ENCODE assay signal across 1 cellular context in the genomic region with DNA sequence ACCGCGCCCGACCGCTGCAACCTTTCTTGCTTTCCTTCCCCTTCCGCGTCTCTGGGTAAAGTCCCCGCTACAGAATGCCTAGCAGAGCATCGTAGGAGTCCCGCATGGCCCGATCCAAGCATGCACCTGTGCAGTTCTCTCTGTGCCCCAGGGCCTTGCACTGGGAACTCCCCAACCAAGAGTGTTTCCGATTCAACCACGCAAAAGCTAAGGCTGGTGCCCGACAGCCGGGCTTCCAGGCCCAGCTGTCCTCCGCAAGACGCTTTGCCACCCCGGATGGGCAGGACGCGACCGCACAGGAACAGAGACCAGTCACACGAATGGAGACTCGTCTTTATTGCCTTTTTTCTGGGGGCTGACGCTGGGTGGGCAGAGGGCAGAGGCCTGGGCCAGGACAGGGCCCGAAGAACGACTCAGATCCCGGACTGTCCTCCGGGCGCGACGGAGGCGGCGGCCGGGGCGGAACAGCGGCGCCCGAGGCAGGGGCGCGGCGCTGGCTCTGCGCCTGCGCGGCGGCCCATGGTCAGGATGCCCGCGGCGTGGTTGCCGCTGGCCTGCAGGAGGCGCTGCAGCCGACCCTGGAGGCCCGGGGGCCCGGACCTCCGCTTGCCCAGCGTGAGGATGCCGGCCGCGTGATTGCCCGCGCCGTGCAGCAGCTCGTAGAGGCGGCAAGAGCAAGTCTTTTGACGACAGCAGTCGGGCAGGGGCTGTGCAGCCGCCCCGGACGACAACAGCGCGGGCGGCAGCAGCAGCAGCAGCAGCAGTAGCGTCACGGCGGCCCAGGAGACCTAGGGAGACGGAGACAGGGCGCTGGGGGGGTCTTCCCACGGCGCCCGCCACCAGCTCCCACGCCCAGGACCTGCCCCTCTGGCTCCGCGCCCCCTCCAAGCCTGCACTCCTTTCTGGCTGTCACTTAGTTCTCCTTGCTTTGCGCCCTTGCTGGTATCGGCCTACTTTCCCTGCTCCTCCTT.
TF ChIP-seq lines count a peak whose summit lies in the region.

No MANE protein-coding gene starts in this region.

TF ChIP-seq in HepG2, 621 proteins besides CTCF, POLR2A, EP300 and RAD21 (continued from another document and continues in another):
- TF ChIP-seq ZHX1 (CRISPR knock-in tag; IDR thresholded peaks at IDR 0.05; ENCODE audit: low read depth) (0 out of 2 replicates have a peak, but pooled peaks have one; percentile 62), ZNF253 (CRISPR knock-in tag; IDR thresholded peaks at IDR 0.05; ENCODE audit: borderline replicate concordance) (peak; percentile 79), ZFAT (CRISPR knock-in tag; conservative IDR thresholded peaks at IDR 0.05) (peak; percentile 90), MEIS2 (CRISPR knock-in tag; IDR thresholded peaks at IDR 0.05) (peak; percentile 82), HNF4G (IDR thresholded peaks at IDR 0.05; ENCODE audit: borderline replicate concordance, low read depth, low read length) (no peak), HNF4G (CRISPR knock-in tag; IDR thresholded peaks at IDR 0.05; ENCODE audit: borderline replicate concordance, low read depth) (0 out of 2 replicates have a peak, but pooled peaks have one; percentile 12), ZZZ3 (CRISPR knock-in tag; IDR thresholded peaks at IDR 0.05; ENCODE audit: borderline replicate concordance) (peak; percentile 88; the same call in 1 of the 2 replicates), ZNF569 (CRISPR knock-in tag; IDR thresholded peaks at IDR 0.05; ENCODE audit: borderline replicate concordance) (0 out of 2 replicates have a peak, but pooled peaks have one; percentile 50), MTA1 (CRISPR knock-in tag; IDR thresholded peaks at IDR 0.05; ENCODE audit: borderline replicate concordance) (peak; percentile 26; the same call in 1 of the 2 replicates), PITX1 (CRISPR knock-in tag; IDR thresholded peaks at IDR 0.05) (peak; percentile 48; the same call in 1 of the 2 replicates), PBX2 (CRISPR knock-in tag; IDR thresholded peaks at IDR 0.05) (0 out of 2 replicates have a peak, but pooled peaks have one; percentile 5), DR1 (CRISPR knock-in tag; IDR thresholded peaks at IDR 0.05) (peak; percentile 50; the same call in 1 of the 2 replicates), SRSF4 (IDR thresholded peaks at IDR 0.05; ENCODE audit: low read depth, low read length, poor library complexity, severe bottlenecking) (no peak), ZNF3 (CRISPR knock-in tag; IDR thresholded peaks at IDR 0.05) (no peak; the same call in 1 of the 2 replicates), GMEB1 (CRISPR knock-in tag; IDR thresholded peaks at IDR 0.05; ENCODE audit: borderline replicate concordance) (peak; percentile 64), POGZ (CRISPR knock-in tag; IDR thresholded peaks at IDR 0.05) (no peak; the same call in 1 of the 2 replicates), CHD2 (IDR thresholded peaks at IDR 0.05; ENCODE audit: low read depth, low read length) (no peak), ZNF557 (CRISPR knock-in tag; IDR thresholded peaks at IDR 0.05) (peak; percentile 94; the same call in 1 of the 2 replicates), REPIN1 (CRISPR knock-in tag; IDR thresholded peaks at IDR 0.05; ENCODE audit: borderline replicate concordance, low read depth) (peak; percentile 35; the same call in 1 of the 2 replicates), ATAD3A (CRISPR knock-in tag; IDR thresholded peaks at IDR 0.05) (0 out of 2 replicates have a peak, but pooled peaks have one; percentile 69), KLF15 (CRISPR knock-in tag; IDR thresholded peaks at IDR 0.05; ENCODE audit: borderline replicate concordance) (peak; percentile 92; the same call in 1 of the 2 replicates), SKI (IDR thresholded peaks at IDR 0.05; ENCODE audit: partially characterized antibody) (peak; percentile 70), ZNF142 (CRISPR knock-in tag; IDR thresholded peaks at IDR 0.05) (peak; percentile 98)
- TF ChIP-seq, protein P1, sequence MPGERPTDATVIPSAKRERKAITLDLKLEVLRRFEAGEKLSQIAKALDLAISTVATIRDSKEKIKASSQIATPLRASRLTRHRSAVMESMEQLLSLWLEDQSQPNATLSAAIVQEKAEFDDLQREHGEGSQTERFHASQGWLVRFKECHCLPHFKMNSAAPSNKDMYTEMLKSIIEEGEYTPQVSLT (CRISPR knock-in tag; IDR thresholded peaks at IDR 0.05; ENCODE audit: borderline replicate concordance, low read depth), result no peak; the same call in 1 of the 2 replicates
- TF ChIP-seq, protein P2, sequence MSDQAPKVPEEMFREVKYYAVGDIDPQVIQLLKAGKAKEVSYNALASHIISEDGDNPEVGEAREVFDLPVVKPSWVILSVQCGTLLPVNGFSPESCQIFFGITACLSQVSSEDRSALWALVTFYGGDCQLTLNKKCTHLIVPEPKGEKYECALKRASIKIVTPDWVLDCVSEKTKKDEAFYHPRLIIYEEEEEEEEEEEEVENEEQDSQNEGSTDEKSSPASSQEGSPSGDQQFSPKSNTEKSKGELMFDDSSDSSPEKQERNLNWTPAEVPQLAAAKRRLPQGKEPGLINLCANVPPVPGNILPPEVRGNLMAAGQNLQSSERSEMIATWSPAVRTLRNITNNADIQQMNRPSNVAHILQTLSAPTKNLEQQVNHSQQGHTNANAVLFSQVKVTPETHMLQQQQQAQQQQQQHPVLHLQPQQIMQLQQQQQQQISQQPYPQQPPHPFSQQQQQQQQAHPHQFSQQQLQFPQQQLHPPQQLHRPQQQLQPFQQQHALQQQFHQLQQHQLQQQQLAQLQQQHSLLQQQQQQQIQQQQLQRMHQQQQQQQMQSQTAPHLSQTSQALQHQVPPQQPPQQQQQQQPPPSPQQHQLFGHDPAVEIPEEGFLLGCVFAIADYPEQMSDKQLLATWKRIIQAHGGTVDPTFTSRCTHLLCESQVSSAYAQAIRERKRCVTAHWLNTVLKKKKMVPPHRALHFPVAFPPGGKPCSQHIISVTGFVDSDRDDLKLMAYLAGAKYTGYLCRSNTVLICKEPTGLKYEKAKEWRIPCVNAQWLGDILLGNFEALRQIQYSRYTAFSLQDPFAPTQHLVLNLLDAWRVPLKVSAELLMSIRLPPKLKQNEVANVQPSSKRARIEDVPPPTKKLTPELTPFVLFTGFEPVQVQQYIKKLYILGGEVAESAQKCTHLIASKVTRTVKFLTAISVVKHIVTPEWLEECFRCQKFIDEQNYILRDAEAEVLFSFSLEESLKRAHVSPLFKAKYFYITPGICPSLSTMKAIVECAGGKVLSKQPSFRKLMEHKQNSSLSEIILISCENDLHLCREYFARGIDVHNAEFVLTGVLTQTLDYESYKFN (CRISPR knock-in tag; conservative IDR thresholded peaks at IDR 0.05), result no peak; the same call in 1 of the 2 replicates
- TF ChIP-seq, protein P3, sequence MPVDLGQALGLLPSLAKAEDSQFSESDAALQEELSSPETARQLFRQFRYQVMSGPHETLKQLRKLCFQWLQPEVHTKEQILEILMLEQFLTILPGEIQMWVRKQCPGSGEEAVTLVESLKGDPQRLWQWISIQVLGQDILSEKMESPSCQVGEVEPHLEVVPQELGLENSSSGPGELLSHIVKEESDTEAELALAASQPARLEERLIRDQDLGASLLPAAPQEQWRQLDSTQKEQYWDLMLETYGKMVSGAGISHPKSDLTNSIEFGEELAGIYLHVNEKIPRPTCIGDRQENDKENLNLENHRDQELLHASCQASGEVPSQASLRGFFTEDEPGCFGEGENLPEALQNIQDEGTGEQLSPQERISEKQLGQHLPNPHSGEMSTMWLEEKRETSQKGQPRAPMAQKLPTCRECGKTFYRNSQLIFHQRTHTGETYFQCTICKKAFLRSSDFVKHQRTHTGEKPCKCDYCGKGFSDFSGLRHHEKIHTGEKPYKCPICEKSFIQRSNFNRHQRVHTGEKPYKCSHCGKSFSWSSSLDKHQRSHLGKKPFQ (CRISPR knock-in tag; IDR thresholded peaks at IDR 0.05; ENCODE audit: insufficient replicate concordance), result no peak
- TF ChIP-seq, protein P4, sequence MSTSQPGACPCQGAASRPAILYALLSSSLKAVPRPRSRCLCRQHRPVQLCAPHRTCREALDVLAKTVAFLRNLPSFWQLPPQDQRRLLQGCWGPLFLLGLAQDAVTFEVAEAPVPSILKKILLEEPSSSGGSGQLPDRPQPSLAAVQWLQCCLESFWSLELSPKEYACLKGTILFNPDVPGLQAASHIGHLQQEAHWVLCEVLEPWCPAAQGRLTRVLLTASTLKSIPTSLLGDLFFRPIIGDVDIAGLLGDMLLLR (CRISPR knock-in tag; IDR thresholded peaks at IDR 0.05), result peak; percentile 94
- TF ChIP-seq, protein P5, sequence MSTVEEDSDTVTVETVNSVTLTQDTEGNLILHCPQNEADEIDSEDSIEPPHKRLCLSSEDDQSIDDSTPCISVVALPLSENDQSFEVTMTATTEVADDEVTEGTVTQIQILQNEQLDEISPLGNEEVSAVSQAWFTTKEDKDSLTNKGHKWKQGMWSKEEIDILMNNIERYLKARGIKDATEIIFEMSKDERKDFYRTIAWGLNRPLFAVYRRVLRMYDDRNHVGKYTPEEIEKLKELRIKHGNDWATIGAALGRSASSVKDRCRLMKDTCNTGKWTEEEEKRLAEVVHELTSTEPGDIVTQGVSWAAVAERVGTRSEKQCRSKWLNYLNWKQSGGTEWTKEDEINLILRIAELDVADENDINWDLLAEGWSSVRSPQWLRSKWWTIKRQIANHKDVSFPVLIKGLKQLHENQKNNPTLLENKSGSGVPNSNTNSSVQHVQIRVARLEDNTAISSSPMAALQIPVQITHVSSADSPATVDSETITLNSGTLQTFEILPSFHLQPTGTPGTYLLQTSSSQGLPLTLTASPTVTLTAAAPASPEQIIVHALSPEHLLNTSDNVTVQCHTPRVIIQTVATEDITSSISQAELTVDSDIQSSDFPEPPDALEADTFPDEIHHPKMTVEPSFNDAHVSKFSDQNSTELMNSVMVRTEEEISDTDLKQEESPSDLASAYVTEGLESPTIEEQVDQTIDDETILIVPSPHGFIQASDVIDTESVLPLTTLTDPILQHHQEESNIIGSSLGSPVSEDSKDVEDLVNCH (CRISPR knock-in tag; IDR thresholded peaks at IDR 0.05), result no peak
